Comparison of ENCODE assay signal across 11 cellular contexts in the genomic region with DNA sequence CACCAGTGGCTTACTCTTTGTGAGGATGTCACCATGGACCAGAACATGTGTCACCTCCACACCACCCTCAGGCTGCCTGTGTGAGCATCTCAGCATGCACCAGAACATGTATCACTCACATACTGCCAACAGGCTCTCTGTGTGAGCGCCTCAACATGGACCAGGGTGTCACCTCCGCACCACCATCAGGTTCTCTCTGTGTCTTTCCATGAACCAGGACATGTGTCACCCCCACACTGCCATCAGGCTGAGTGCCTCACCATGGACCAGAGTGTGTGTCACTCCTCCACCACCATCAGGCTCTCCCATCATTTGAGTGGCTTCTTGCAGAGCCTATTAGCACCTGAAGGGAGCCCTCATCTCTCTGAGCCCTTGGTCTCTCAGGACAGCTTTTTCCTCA.
A peak's percentile ranks its signal among the peaks of the same experiment; 100 is the strongest.
DNase-seq lines count a peak whose midpoint lies in the region; ATAC-seq, FAIRE-seq and TF ChIP-seq lines count a peak whose summit lies in the region.
"Had no signal": no experiment of that assay in that cellular context is flagged by ENCODE, and none has a peak within 500 bp of the region (broad histone marks: within the 10 kb centered on the region; RNA-seq: fewer than 3 reads in every experiment).

No MANE protein-coding gene starts in this region.

- no peak overlapping the region for H3K4me2 ChIP-seq in Loucy (ENCODE audit: low read depth, low read length, poor library complexity, severe bottlenecking)

- peak; percentile 4 for DNase-seq in GM18507 (ENCODE audit: extremely low spot score, insufficient read length, low read depth)
- DNase-seq in uterus: no peak
- no peak for DNase-seq in NAMALWA (ENCODE audit: low spot score)
- DNase-seq in COLO668 (lab: John Stamatoyannopoulos, UW; ENCODE audit: unreplicated experiment): no peak
- DNase-seq in NCI-H2227 (lab: John Stamatoyannopoulos, UW; ENCODE audit: unreplicated experiment): no peak

- no peak overlapping the region for H3K27ac ChIP-seq in uterus
- H3K27ac ChIP-seq: adrenal gland had no signal

- no peaks in the 10 kb centered on the region for H4K20me1 ChIP-seq in Loucy (ENCODE audit: insufficient read depth, low read length, poor library complexity, severe bottlenecking)

- no peaks in the 10 kb centered on the region for H3K9me2 ChIP-seq in Loucy (replicated peaks; ENCODE audit: low read depth, low read length)

- no peaks in the 10 kb centered on the region for H3K4me1 ChIP-seq in Loucy (ENCODE audit: insufficient read depth, low read length, poor library complexity, severe bottlenecking)
- H3K4me1 ChIP-seq in uterus: no peaks in the 10 kb centered on the region
- H3K4me1 ChIP-seq: adrenal gland had no signal

- no peak overlapping the region for H3K9ac ChIP-seq in Loucy (ENCODE audit: low read depth, low read length, poor library complexity, severe bottlenecking)

- H3K4me3 ChIP-seq in Loucy (ENCODE audit: low read length, poor library complexity, severe bottlenecking): no peak overlapping the region
- H3K4me3 ChIP-seq in uterus: no peak overlapping the region
- H3K4me3 ChIP-seq: adrenal gland had no signal

- H3F3A ChIP-seq in Loucy (ENCODE audit: low read depth): no peaks in the 10 kb centered on the region

- H3K79me2 ChIP-seq in Loucy (ENCODE audit: insufficient read depth, low read length): no peaks in the 10 kb centered on the region

- H3K9me3 ChIP-seq in Loucy (ENCODE audit: insufficient read depth, low read depth, low read length): no peaks in the 10 kb centered on the region
- no peaks in the 10 kb centered on the region for H3K9me3 ChIP-seq in uterus
- H3K9me3 ChIP-seq: adrenal gland had no signal

- intact Hi-C loops in uterus (cut with DNase I; ENCODE audit: low total_unique reads): no loop called here

- TF ChIP-seq POLR2A in uterus (IDR thresholded peaks at IDR 0.05): no peak

- H3K36me3 ChIP-seq in Loucy (ENCODE audit: insufficient read depth, low read length) (no peaks in the 10 kb centered on the region), uterus (no peaks in the 10 kb centered on the region)
- H3K36me3 ChIP-seq: adrenal gland had no signal

- peak; percentile 29 for FAIRE-seq in GM18507 (lab: Jason Lieb, UNC)
- FAIRE-seq: endothelial cell of umbilical vein, urothelium cell line had no signal

- H2AFZ ChIP-seq in Loucy (ENCODE audit: low read length): peak overlapping the region; percentile 71

- H3K27me3 ChIP-seq in Loucy (ENCODE audit: insufficient read depth, low read length, poor library complexity, severe bottlenecking) (no peaks in the 10 kb centered on the region), uterus (no peaks in the 10 kb centered on the region)
- H3K27me3 ChIP-seq: adrenal gland had no signal

- no peak for TF ChIP-seq CTCF in Loucy (conservative IDR thresholded peaks at IDR 0.05; ENCODE audit: low read length)
- no peak for TF ChIP-seq CTCF in uterus (IDR thresholded peaks at IDR 0.05)

- ATAC-seq in GM19351 (IDR thresholded peaks at IDR 0.05; ENCODE audit: unreplicated experiment) (peak; percentile 31), HG02870 (IDR thresholded peaks at IDR 0.05; ENCODE audit: unreplicated experiment) (peak; percentile 33)
